Comparison of ENCODE assay signal across 1 cellular context in the genomic region with DNA sequence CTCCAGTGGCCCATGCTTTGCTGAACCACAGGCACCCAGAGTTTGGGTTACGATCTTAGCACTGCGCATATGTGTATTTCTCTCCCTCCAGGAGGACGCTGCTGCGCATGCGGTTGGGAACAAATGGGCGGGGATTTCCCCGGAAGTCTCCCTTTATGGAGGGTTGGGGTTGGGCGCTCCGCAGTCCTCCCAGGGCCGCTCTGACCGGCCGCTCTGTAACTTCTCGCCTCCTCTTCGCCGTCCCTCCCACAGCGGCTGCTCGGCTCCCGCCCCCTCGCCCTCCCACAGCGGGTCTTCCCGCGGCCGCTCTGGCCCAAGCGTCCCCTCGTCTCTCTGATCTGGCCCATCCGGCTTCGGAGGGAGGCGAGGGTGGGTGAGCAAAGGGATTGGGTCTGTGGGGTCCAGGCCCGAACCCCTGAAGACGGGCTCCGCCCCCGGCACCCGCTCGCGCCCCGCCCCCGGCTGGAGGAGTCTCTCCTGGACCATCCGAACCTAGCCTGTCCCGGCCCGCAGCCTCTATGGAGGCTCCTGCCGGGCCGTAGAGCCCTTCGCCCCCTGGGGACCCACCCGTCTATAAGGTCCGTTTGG.
A peak's percentile ranks its signal among the peaks of the same experiment; 100 is the strongest.
TF ChIP-seq lines count a peak whose summit lies in the region.

A gene with protein sequence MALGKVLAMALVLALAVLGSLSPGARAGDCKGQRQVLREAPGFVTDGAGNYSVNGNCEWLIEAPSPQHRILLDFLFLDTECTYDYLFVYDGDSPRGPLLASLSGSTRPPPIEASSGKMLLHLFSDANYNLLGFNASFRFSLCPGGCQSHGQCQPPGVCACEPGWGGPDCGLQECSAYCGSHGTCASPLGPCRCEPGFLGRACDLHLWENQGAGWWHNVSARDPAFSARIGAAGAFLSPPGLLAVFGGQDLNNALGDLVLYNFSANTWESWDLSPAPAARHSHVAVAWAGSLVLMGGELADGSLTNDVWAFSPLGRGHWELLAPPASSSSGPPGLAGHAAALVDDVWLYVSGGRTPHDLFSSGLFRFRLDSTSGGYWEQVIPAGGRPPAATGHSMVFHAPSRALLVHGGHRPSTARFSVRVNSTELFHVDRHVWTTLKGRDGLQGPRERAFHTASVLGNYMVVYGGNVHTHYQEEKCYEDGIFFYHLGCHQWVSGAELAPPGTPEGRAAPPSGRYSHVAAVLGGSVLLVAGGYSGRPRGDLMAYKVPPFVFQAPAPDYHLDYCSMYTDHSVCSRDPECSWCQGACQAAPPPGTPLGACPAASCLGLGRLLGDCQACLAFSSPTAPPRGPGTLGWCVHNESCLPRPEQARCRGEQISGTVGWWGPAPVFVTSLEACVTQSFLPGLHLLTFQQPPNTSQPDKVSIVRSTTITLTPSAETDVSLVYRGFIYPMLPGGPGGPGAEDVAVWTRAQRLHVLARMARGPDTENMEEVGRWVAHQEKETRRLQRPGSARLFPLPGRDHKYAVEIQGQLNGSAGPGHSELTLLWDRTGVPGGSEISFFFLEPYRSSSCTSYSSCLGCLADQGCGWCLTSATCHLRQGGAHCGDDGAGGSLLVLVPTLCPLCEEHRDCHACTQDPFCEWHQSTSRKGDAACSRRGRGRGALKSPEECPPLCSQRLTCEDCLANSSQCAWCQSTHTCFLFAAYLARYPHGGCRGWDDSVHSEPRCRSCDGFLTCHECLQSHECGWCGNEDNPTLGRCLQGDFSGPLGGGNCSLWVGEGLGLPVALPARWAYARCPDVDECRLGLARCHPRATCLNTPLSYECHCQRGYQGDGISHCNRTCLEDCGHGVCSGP (N-terminal part only) (plus strand): TSS at position 328 of the 588 bp plus-strand sequence. CDS start 609 bp downstream, outside the sequence.

TF ChIP-seq in K562, 482 proteins besides CTCF, POLR2A, EP300 and RAD21 (continued from another document and continues in another):
- TF ChIP-seq, protein P1, sequence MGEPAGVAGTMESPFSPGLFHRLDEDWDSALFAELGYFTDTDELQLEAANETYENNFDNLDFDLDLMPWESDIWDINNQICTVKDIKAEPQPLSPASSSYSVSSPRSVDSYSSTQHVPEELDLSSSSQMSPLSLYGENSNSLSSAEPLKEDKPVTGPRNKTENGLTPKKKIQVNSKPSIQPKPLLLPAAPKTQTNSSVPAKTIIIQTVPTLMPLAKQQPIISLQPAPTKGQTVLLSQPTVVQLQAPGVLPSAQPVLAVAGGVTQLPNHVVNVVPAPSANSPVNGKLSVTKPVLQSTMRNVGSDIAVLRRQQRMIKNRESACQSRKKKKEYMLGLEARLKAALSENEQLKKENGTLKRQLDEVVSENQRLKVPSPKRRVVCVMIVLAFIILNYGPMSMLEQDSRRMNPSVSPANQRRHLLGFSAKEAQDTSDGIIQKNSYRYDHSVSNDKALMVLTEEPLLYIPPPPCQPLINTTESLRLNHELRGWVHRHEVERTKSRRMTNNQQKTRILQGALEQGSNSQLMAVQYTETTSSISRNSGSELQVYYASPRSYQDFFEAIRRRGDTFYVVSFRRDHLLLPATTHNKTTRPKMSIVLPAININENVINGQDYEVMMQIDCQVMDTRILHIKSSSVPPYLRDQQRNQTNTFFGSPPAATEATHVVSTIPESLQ (CRISPR knock-in tag; IDR thresholded peaks at IDR 0.05), result 0 out of 2 replicates have a peak, but pooled peaks have one; percentile 73
- TF ChIP-seq, protein P2, sequence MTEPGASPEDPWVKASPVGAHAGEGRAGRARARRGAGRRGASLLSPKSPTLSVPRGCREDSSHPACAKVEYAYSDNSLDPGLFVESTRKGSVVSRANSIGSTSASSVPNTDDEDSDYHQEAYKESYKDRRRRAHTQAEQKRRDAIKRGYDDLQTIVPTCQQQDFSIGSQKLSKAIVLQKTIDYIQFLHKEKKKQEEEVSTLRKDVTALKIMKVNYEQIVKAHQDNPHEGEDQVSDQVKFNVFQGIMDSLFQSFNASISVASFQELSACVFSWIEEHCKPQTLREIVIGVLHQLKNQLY (CRISPR knock-in tag; conservative IDR thresholded peaks at IDR 0.05), result no peak
- TF ChIP-seq ZNF253 (CRISPR knock-in tag; conservative IDR thresholded peaks at IDR 0.05) (no peak), RAD51 (IDR thresholded peaks at IDR 0.05; ENCODE audit: borderline replicate concordance, low read depth) (no peak), ZNF143 (CRISPR knock-in tag; IDR thresholded peaks at IDR 0.05) (no peak), FOXK2 (conservative IDR thresholded peaks at IDR 0.05 in 1 of 2, IDR thresholded peaks at IDR 0.05 in 1 of 2; ENCODE audit: low read depth in 2 of 2) (peak in 1 of 2 experiments; percentile 59; a peak in 3 of 4 replicates), RBFOX2 (IDR thresholded peaks at IDR 0.05; ENCODE audit: low read depth, low read length) (peak; percentile 89), ASH1L (IDR thresholded peaks at IDR 0.05; ENCODE audit: borderline replicate concordance, low read depth, partially characterized antibody) (no peak), ELF1 (tag; IDR thresholded peaks at IDR 0.05) (peak; percentile 73), ZNF184 (CRISPR knock-in tag; IDR thresholded peaks at IDR 0.05) (no peak), PURB (CRISPR knock-in tag; IDR thresholded peaks at IDR 0.05; ENCODE audit: low read depth) (no peak), MYBL2 (IDR thresholded peaks at IDR 0.05; ENCODE audit: low read depth) (no peak), MYBL2 (CRISPR knock-in tag; IDR thresholded peaks at IDR 0.05; ENCODE audit: borderline replicate concordance) (no peak), ZFP1 (CRISPR knock-in tag; IDR thresholded peaks at IDR 0.05) (no peak), ZNF347 (CRISPR knock-in tag; IDR thresholded peaks at IDR 0.05; ENCODE audit: low read depth) (no peak), HMGN3 (IDR thresholded peaks at IDR 0.05; ENCODE audit: borderline replicate concordance, extremely low read depth, insufficient read length, low read depth, low read length) (peak; percentile 20), POLR2G (IDR thresholded peaks at IDR 0.05; ENCODE audit: low read depth, low read length) (peak; percentile 88), CTBP1 (IDR thresholded peaks at IDR 0.05; ENCODE audit: borderline replicate concordance) (no peak; the same call in 1 of the 2 replicates), NR4A1 (CRISPR knock-in tag; IDR thresholded peaks at IDR 0.05) (no peak), NR4A1 (tag; IDR thresholded peaks at IDR 0.05) (no peak), ZNF778 (CRISPR knock-in tag; IDR thresholded peaks at IDR 0.05) (no peak), MCM3 (IDR thresholded peaks at IDR 0.05) (no peak), ZKSCAN3 (CRISPR knock-in tag; IDR thresholded peaks at IDR 0.05) (no peak), TCF3 (CRISPR knock-in tag; IDR thresholded peaks at IDR 0.05) (no peak), CCAR2 (IDR thresholded peaks at IDR 0.05; ENCODE audit: low read depth, low read length) (no peak), BRD4 (IDR thresholded peaks at IDR 0.05) (no peak), NBN (IDR thresholded peaks at IDR 0.05; ENCODE audit: low read depth) (0 out of 2 replicates have a peak, but pooled peaks have one; percentile 2), KLF6 (CRISPR knock-in tag; IDR thresholded peaks at IDR 0.05; ENCODE audit: borderline replicate concordance) (no peak), ZNF785 (CRISPR knock-in tag; IDR thresholded peaks at IDR 0.05) (no peak), ZNF507 (tag; conservative IDR thresholded peaks at IDR 0.05) (no peak), ESRRA (IDR thresholded peaks at IDR 0.05; ENCODE audit: borderline replicate concordance, low read depth) (no peak; the same call in 1 of the 2 replicates), HNRNPUL1 (IDR thresholded peaks at IDR 0.05; ENCODE audit: low read length) (no peak), ZNF696 (CRISPR knock-in tag; conservative IDR thresholded peaks at IDR 0.05) (no peak)
- TF ChIP-seq, protein P3, sequence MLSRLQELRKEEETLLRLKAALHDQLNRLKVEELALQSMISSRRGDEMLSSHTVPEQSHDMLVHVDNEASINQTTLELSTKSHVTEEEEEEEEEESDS (CRISPR knock-in tag; IDR thresholded peaks at IDR 0.05), result no peak
- TF ChIP-seq, protein P4, sequence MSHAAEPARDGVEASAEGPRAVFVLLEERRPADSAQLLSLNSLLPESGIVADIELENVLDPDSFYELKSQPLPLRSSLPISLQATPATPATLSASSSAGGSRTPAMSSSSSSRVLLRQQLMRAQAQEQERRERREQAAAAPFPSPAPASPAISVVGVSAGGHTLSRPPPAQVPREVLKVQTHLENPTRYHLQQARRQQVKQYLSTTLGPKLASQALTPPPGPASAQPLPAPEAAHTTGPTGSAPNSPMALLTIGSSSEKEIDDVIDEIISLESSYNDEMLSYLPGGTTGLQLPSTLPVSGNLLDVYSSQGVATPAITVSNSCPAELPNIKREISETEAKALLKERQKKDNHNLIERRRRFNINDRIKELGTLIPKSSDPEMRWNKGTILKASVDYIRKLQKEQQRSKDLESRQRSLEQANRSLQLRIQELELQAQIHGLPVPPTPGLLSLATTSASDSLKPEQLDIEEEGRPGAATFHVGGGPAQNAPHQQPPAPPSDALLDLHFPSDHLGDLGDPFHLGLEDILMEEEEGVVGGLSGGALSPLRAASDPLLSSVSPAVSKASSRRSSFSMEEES (CRISPR knock-in tag; IDR thresholded peaks at IDR 0.05), result no peak
- TF ChIP-seq, protein P5, sequence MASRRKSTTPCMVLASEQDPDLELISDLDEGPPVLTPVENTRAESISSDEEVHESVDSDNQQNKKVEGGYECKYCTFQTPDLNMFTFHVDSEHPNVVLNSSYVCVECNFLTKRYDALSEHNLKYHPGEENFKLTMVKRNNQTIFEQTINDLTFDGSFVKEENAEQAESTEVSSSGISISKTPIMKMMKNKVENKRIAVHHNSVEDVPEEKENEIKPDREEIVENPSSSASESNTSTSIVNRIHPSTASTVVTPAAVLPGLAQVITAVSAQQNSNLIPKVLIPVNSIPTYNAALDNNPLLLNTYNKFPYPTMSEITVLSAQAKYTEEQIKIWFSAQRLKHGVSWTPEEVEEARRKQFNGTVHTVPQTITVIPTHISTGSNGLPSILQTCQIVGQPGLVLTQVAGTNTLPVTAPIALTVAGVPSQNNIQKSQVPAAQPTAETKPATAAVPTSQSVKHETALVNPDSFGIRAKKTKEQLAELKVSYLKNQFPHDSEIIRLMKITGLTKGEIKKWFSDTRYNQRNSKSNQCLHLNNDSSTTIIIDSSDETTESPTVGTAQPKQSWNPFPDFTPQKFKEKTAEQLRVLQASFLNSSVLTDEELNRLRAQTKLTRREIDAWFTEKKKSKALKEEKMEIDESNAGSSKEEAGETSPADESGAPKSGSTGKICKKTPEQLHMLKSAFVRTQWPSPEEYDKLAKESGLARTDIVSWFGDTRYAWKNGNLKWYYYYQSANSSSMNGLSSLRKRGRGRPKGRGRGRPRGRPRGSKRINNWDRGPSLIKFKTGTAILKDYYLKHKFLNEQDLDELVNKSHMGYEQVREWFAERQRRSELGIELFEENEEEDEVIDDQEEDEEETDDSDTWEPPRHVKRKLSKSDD (conservative IDR thresholded peaks at IDR 0.05; ENCODE audit: low read length), result no peak
- TF ChIP-seq, protein P6, sequence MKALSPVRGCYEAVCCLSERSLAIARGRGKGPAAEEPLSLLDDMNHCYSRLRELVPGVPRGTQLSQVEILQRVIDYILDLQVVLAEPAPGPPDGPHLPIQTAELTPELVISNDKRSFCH (CRISPR knock-in tag; IDR thresholded peaks at IDR 0.05), result no peak
- TF ChIP-seq, protein P6 (tag; IDR thresholded peaks at IDR 0.05), result no peak
- TF ChIP-seq, protein P7, sequence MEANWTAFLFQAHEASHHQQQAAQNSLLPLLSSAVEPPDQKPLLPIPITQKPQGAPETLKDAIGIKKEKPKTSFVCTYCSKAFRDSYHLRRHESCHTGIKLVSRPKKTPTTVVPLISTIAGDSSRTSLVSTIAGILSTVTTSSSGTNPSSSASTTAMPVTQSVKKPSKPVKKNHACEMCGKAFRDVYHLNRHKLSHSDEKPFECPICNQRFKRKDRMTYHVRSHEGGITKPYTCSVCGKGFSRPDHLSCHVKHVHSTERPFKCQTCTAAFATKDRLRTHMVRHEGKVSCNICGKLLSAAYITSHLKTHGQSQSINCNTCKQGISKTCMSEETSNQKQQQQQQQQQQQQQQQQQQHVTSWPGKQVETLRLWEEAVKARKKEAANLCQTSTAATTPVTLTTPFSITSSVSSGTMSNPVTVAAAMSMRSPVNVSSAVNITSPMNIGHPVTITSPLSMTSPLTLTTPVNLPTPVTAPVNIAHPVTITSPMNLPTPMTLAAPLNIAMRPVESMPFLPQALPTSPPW (CRISPR knock-in tag; IDR thresholded peaks at IDR 0.05), result peak; percentile 75; the same call in 1 of the 2 replicates
- TF ChIP-seq, protein P8, sequence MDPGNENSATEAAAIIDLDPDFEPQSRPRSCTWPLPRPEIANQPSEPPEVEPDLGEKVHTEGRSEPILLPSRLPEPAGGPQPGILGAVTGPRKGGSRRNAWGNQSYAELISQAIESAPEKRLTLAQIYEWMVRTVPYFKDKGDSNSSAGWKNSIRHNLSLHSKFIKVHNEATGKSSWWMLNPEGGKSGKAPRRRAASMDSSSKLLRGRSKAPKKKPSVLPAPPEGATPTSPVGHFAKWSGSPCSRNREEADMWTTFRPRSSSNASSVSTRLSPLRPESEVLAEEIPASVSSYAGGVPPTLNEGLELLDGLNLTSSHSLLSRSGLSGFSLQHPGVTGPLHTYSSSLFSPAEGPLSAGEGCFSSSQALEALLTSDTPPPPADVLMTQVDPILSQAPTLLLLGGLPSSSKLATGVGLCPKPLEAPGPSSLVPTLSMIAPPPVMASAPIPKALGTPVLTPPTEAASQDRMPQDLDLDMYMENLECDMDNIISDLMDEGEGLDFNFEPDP (CRISPR knock-in tag; IDR thresholded peaks at IDR 0.05), result no peak
- TF ChIP-seq, protein P9, sequence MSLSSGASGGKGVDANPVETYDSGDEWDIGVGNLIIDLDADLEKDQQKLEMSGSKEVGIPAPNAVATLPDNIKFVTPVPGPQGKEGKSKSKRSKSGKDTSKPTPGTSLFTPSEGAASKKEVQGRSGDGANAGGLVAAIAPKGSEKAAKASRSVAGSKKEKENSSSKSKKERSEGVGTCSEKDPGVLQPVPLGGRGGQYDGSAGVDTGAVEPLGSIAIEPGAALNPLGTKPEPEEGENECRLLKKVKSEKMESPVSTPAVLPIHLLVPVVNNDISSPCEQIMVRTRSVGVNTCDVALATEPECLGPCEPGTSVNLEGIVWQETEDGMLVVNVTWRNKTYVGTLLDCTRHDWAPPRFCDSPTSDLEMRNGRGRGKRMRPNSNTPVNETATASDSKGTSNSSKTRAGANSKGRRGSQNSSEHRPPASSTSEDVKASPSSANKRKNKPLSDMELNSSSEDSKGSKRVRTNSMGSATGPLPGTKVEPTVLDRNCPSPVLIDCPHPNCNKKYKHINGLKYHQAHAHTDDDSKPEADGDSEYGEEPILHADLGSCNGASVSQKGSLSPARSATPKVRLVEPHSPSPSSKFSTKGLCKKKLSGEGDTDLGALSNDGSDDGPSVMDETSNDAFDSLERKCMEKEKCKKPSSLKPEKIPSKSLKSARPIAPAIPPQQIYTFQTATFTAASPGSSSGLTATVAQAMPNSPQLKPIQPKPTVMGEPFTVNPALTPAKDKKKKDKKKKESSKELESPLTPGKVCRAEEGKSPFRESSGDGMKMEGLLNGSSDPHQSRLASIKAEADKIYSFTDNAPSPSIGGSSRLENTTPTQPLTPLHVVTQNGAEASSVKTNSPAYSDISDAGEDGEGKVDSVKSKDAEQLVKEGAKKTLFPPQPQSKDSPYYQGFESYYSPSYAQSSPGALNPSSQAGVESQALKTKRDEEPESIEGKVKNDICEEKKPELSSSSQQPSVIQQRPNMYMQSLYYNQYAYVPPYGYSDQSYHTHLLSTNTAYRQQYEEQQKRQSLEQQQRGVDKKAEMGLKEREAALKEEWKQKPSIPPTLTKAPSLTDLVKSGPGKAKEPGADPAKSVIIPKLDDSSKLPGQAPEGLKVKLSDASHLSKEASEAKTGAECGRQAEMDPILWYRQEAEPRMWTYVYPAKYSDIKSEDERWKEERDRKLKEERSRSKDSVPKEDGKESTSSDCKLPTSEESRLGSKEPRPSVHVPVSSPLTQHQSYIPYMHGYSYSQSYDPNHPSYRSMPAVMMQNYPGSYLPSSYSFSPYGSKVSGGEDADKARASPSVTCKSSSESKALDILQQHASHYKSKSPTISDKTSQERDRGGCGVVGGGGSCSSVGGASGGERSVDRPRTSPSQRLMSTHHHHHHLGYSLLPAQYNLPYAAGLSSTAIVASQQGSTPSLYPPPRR (CRISPR knock-in tag; IDR thresholded peaks at IDR 0.05; ENCODE audit: borderline replicate concordance), result no peak
